In the genomic region with DNA sequence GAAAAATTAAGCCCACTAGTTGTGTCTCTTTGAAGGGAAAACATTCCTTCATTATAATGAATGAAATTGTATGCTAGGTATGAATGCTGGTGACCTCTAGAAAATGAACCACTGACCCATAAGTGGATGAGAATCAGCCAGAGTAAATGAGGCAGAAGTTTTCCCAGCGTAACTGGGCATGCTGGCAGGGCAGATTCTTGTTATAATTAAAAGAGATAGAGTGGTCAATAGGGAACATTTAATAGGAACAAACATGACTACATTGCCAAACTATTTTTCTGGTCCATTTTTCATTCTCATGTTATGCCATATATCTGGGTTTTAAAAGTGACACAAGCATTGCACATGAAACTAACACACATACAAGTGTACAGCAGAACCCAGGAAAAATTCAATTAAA, we compare ENCODE assay signal across 1 cellular context.
TF ChIP-seq lines count a peak whose summit lies in the region.

No MANE protein-coding gene starts in this region.

TF ChIP-seq in HCT116, 20 proteins besides CTCF, POLR2A, EP300 and RAD21 (continued from another document):
- TF ChIP-seq ZNF274 (IDR thresholded peaks at IDR 0.05; ENCODE audit: low read depth, low read length) (no peak), JUND (IDR thresholded peaks at IDR 0.05) (no peak), YY1 (IDR thresholded peaks at IDR 0.05; ENCODE audit: extremely low read depth, insufficient replicate concordance, low read depth, low read length) (no peak)
- TF ChIP-seq, protein P1, sequence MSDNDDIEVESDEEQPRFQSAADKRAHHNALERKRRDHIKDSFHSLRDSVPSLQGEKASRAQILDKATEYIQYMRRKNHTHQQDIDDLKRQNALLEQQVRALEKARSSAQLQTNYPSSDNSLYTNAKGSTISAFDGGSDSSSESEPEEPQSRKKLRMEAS (IDR thresholded peaks at IDR 0.05) = no peak
